Comparison of ENCODE assay signal across 12 cellular contexts in genomic region chr3:53084310-53085001, GRCh38. TPM values are rescaled to one million over a fixed set of nuclear protein-coding genes. Genes with fewer than 3 reads are reported as not detected.
DNase-seq lines count a peak whose midpoint lies in the region; ATAC-seq and TF ChIP-seq lines count a peak whose summit lies in the region.
"Had no signal": no experiment of that assay in that cellular context is flagged by ENCODE, and none has a peak within 500 bp of the region (broad histone marks: within the 10 kb centered on the region; RNA-seq: fewer than 3 reads in every experiment).

No MANE protein-coding gene starts in this region.

- peaks cover 3% of the 10 kb centered on the region for H3K4me1 Mint-ChIP-seq in endodermal cell

- no peaks in the 10 kb centered on the region for H3K9me3 ChIP-seq in endodermal cell (ENCODE audit: control insufficient read depth, low read length)
- no peaks in the 10 kb centered on the region for H3K9me3 ChIP-seq in A673 (ENCODE audit: low read depth, low read length, poor library complexity, severe bottlenecking)
- H3K9me3 ChIP-seq in effector memory CD4-positive, alpha-beta T cell (ENCODE audit: control insufficient read depth, low read length): no peaks in the 10 kb centered on the region
- H3K9me3 ChIP-seq: tibial artery had no signal

- no peak for ATAC-seq in GM18505 (IDR thresholded peaks at IDR 0.05; ENCODE audit: unreplicated experiment)
- ATAC-seq: naive thymus-derived CD8-positive, alpha-beta T cell had no signal

- POLR2A ChIA-PET in A673 (lab: Charles Lee; ENCODE audit: low non-redundant PET): no interaction called here

- no peaks in the 10 kb centered on the region for H3K27me3 ChIP-seq in endodermal cell (ENCODE audit: control insufficient read depth, insufficient read depth, low read length, poor library complexity, severe bottlenecking)
- no peaks in the 10 kb centered on the region for H3K27me3 ChIP-seq in A673 (replicated peaks; ENCODE audit: insufficient read depth, low read depth, low read length, poor library complexity)
- H3K27me3 ChIP-seq in effector memory CD4-positive, alpha-beta T cell (replicated peaks; ENCODE audit: control insufficient read depth, insufficient read depth, low read length, poor library complexity, severe bottlenecking): no peaks in the 10 kb centered on the region
- H3K27me3 ChIP-seq: tibial artery had no signal

- DNase-seq in LNCaP clone FGC (ENCODE audit: low read depth): peak; percentile 41
- DNase-seq in endodermal cell: peak; percentile 48
- DNase-seq in mesenteric fat pad (ENCODE audit: low spot score): peak; percentile 57
- no peak for DNase-seq in A673 (ENCODE audit: low spot score)
- no peak for DNase-seq in effector memory CD4-positive, alpha-beta T cell
- DNase-seq in T1000 (lab: John Stamatoyannopoulos, UW): no peak
- DNase-seq: activated T-cell treated with anti-CD3 and anti-CD28 coated beads, Interleukin-2, amount 50 U/mL, for 72 hours; dermis blood vessel endothelial cell; naive thymus-derived CD8-positive, alpha-beta T cell had no signal

- WGBS in endodermal cell (ENCODE audit: insufficient coverage in 1 of 2, insufficient read length in 1 of 2), 2 experiments: 84 to 93% methylated on average over 7 to 12 of the region's 12 CpGs

- H3K9ac ChIP-seq in endodermal cell (ENCODE audit: extremely low read depth, low read length, poor library complexity, severe bottlenecking): no peak overlapping the region

- H3K27me3 Mint-ChIP-seq in endodermal cell (ENCODE audit: insufficient read depth): no peaks in the 10 kb centered on the region
- H3K27me3 Mint-ChIP-seq: naive thymus-derived CD8-positive, alpha-beta T cell had no signal

- TF ChIP-seq CTCF in C4-2B (conservative IDR thresholded peaks at IDR 0.05) (no peak), LNCaP clone FGC (IDR thresholded peaks at IDR 0.05; ENCODE audit: control insufficient read depth, extremely low read depth, insufficient read depth) (no peak), endodermal cell (conservative IDR thresholded peaks at IDR 0.05) (no peak), A673 (conservative IDR thresholded peaks at IDR 0.05; ENCODE audit: low read depth, low read length) (no peak)

- H3K36me3 Mint-ChIP-seq in endodermal cell (ENCODE audit: low read depth): peaks cover 2% of the 10 kb centered on the region

- H3K27ac Mint-ChIP-seq in endodermal cell: no peak overlapping the region
- H3K27ac Mint-ChIP-seq: activated T-cell treated with anti-CD3 and anti-CD28 coated beads, Interleukin-2, amount 50 U/mL, for 72 hours had no signal

- H3K36me3 ChIP-seq in endodermal cell (ENCODE audit: control insufficient read depth, insufficient read depth, low read length) (no peaks in the 10 kb centered on the region), A673 (ENCODE audit: insufficient read depth, low read length, poor library complexity, severe bottlenecking) (no peaks in the 10 kb centered on the region)
- peaks cover 14% of the 10 kb centered on the region for H3K36me3 ChIP-seq in effector memory CD4-positive, alpha-beta T cell (ENCODE audit: control insufficient read depth, insufficient read depth, low read length)

- intact Hi-C loops in A673 (cut with micrococcal nuclease; ENCODE audit: unreplicated experiment): no loop called here

- no TSS peak for BruUV-seq in A673 (replicated peaks; lab: Mats Ljungman, UMichigan)

- H3K9me3 Mint-ChIP-seq in endodermal cell: no peaks in the 10 kb centered on the region
- H3K9me3 Mint-ChIP-seq: activated T-cell treated with anti-CD3 and anti-CD28 coated beads, Interleukin-2, amount 50 U/mL, for 72 hours; naive thymus-derived CD8-positive, alpha-beta T cell had no signal

- H3K4me3 ChIP-seq in LNCaP clone FGC (ENCODE audit: low read depth, low read length): no peak overlapping the region
- H3K4me3 ChIP-seq in endodermal cell (ENCODE audit: low read length): no peak overlapping the region
- no peak overlapping the region for H3K4me3 ChIP-seq in A673 (ENCODE audit: low read depth, low read length, poor library complexity, severe bottlenecking)
- H3K4me3 ChIP-seq in effector memory CD4-positive, alpha-beta T cell (ENCODE audit: insufficient read depth, low read depth, low read length, poor library complexity, severe bottlenecking): no peak overlapping the region
- H3K4me3 ChIP-seq: tibial artery had no signal

- no peak for TF ChIP-seq POLR2A in GM18505 (IDR thresholded peaks at IDR 0.05; ENCODE audit: borderline replicate concordance, extremely low read depth, insufficient read depth, insufficient read length)

- H3K4me1 ChIP-seq in endodermal cell (ENCODE audit: control insufficient read depth, insufficient read depth, low read length) (no peaks in the 10 kb centered on the region), A673 (ENCODE audit: insufficient read depth, low read length, poor library complexity, severe bottlenecking) (no peaks in the 10 kb centered on the region)
- H3K4me1 ChIP-seq in effector memory CD4-positive, alpha-beta T cell (ENCODE audit: control insufficient read depth, insufficient read depth, low read length, poor library complexity, severe bottlenecking): no peaks in the 10 kb centered on the region

- H3K27ac ChIP-seq in C4-2B (peak overlapping the region; percentile 9; the same call in 1 of the 2 replicates), endodermal cell (ENCODE audit: low read depth, low read length) (no peak overlapping the region), A673 (ENCODE audit: low read depth, low read length, poor library complexity, severe bottlenecking) (no peak overlapping the region)
- no peak overlapping the region for H3K27ac ChIP-seq in effector memory CD4-positive, alpha-beta T cell (ENCODE audit: insufficient read depth, low read length, poor library complexity, severe bottlenecking)
- H3K27ac ChIP-seq: tibial artery had no signal

- no peak overlapping the region for H3K4me3 Mint-ChIP-seq in endodermal cell
- H3K4me3 Mint-ChIP-seq: activated T-cell treated with anti-CD3 and anti-CD28 coated beads, Interleukin-2, amount 50 U/mL, for 72 hours; naive thymus-derived CD8-positive, alpha-beta T cell had no signal

- CTCF ChIA-PET in A673 (lab: Charles Lee): no interaction called here

RNA-seq across cellular contexts. Expression of gene SFMBT1, which starts 38.6 kb away (rescaled TPM):
- 10 to 100 TPM in 1 of 2 donors, 1 to 10 TPM in 1; 6.9 to 10.3 TPM for total RNA-seq in endodermal cell
- polyA plus RNA-seq in endodermal cell (2013, experiment 1 of 2): 8.2 TPM
- 7.4 TPM for polyA plus RNA-seq in endodermal cell (2013, experiment 2 of 2)
- 8.9 TPM for total RNA-seq in mesenteric fat pad
- 1.4 and 2.1 TPM in 2 replicates for total RNA-seq in A673 (2021)

RNA-seq across cellular contexts. Expression of gene RFT1, which starts 45.8 kb away (rescaled TPM):
- total RNA-seq in endodermal cell: 10 to 100 TPM; 29.3 to 35.2 TPM
- 27.5 TPM for polyA plus RNA-seq in endodermal cell (2013, experiment 1 of 2)
- 22.1 TPM for polyA plus RNA-seq in endodermal cell (2013, experiment 2 of 2)
- total RNA-seq in mesenteric fat pad: 19.1 TPM
- 15.8 and 16.7 TPM in 2 replicates for total RNA-seq in A673 (2021)

Comparison
In these comparisons a context has a peak if more than half of its experiments do, and no peak if none do; other contexts are left out.
1. DNase-seq: peak in LNCaP clone FGC (single experiment), endodermal cell (single experiment) and mesenteric fat pad (single experiment); none in A673 (single experiment), effector memory CD4-positive, alpha-beta T cell (0 of 3) and T1000 (single experiment).